In genomic region chr14:102509744-102510615, GRCh38 we compare ENCODE assay signal across 8 cellular contexts. TPM values are rescaled to one million over a fixed set of nuclear protein-coding genes. Genes with fewer than 3 reads are reported as not detected.
DNase-seq lines count a peak whose midpoint lies in the region; ATAC-seq, FAIRE-seq and TF ChIP-seq lines count a peak whose summit lies in the region.

A gene with protein sequence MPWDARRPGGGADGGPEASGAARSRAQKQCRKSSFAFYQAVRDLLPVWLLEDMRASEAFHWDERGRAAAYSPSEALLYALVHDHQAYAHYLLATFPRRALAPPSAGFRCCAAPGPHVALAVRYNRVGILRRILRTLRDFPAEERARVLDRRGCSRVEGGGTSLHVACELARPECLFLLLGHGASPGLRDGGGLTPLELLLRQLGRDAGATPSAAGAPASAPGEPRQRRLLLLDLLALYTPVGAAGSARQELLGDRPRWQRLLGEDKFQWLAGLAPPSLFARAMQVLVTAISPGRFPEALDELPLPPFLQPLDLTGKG (minus strand): TSS chr14:102509776. CDS start chr14:102507889, 1,887 bp downstream.

- peak within 1 kb of the TSS; percentile 91 for H3K4me2 ChIP-seq in HepG2 (ENCODE audit: low read depth, low read length)

- BruUV-seq in HepG2 (replicated peaks; lab: Mats Ljungman, UMichigan): no TSS peak

- DNase-seq in AG20443 (ENCODE audit: low spot score) (peak; percentile 98), GM19240 (ENCODE audit: insufficient read length, low spot score) (peak; percentile 98), NCI-H69 (lab: John Stamatoyannopoulos, UW) (peak; percentile 97), dermis blood vessel endothelial cell (peak; percentile 96), HepG2 (ENCODE audit: low spot score) (peak; percentile 85)
- DNase-seq in activated CD4-positive, alpha-beta T cell treated with anti-CD3 and anti-CD28 coated beads, Interleukin-2, amount 50 U/mL, for 48 hours: peak; percentile 93 to 95
- peak; percentile 90 to 95 for DNase-seq in stimulated activated CD4-positive, alpha-beta T cell treated with anti-CD3 and anti-CD28 coated beads, Interleukin-2, amount 100 ng/mL, for 24 hours

- POLR2A ChIA-PET in HepG2 (lab: Yijun Ruan, JAX): interaction anchor here (0.7 to 1.2 kb wide), 11 partner anchors 9 to 173 kb away, joined by 3 to 8 read pairs (median 3); no protein-coding TSS in a partner anchor

- H3K4me1 ChIP-seq in HepG2 (ENCODE audit: insufficient read depth, low read length): peaks cover 55% of the 10 kb centered on the region

- ATAC-seq in HG03442 (IDR thresholded peaks at IDR 0.05; ENCODE audit: unreplicated experiment) (peak; percentile 75), HepG2 (peak; percentile 62)

- TF ChIP-seq EP300 in HepG2 (IDR thresholded peaks at IDR 0.05; ENCODE audit: low read depth in 2 of 2, low read length in 2 of 2) (no peak), HepG2 (CRISPR knock-in tag; IDR thresholded peaks at IDR 0.05; ENCODE audit: borderline replicate concordance) (no peak)

- in situ Hi-C loops in HepG2 (cut with HindIII; ENCODE audit: extremely low pct_ligation_motif_present, low pct_unique_long_range_greater_than_20kb): no loop called here

- H2AFZ ChIP-seq in HepG2 (ENCODE audit: low read length): no peak within 1 kb of the TSS

- no peaks in the 10 kb centered on the region; a peak in 2 of 5 replicates for H3K27me3 ChIP-seq in HepG2 (ENCODE audit: control insufficient read depth in 1 of 2, insufficient read depth in 2 of 2, low read length in 2 of 2)

- no peak; a peak in 2 of 4 replicates for TF ChIP-seq POLR2A in HepG2 (IDR thresholded peaks at IDR 0.05; ENCODE audit: insufficient read depth in 1 of 2, low read depth in 2 of 2, low read length in 2 of 2)

- intact Hi-C loops in HepG2 (cut with micrococcal nuclease; ENCODE audit: unreplicated experiment): loop anchor here (2.0 kb wide), 1 partner anchor 67 kb away; no protein-coding TSS in a partner anchor

- H3K79me2 ChIP-seq in HepG2 (ENCODE audit: insufficient read depth, low read length): no peaks in the 10 kb centered on the region

- TF ChIP-seq CTCF in HepG2 (CRISPR knock-in tag; IDR thresholded peaks at IDR 0.05): peak; percentile 38

- peak within 1 kb of the TSS; percentile 80 for H3K9ac ChIP-seq in HepG2 (ENCODE audit: insufficient read depth, low read depth, low read length)

- H3K9me3 ChIP-seq in HepG2 (ENCODE audit: low read length): no peaks in the 10 kb centered on the region

- no peaks in the 10 kb centered on the region for H4K20me1 ChIP-seq in HepG2 (ENCODE audit: insufficient read depth, low read length)

- H3K4me3 ChIP-seq in HepG2 (replicated peaks in 1 of 3; ENCODE audit: insufficient read depth in 1 of 3, low read depth in 2 of 3, low read length in 3 of 3): peak within 1 kb of the TSS; percentile 67 to 90 (median 84)

- CTCF ChIA-PET in HepG2 (lab: Yijun Ruan, JAX; ENCODE audit: low intra/inter-chr PET ratio, low total read pairs): no interaction called here

- FAIRE-seq in HepG2 (lab: Jason Lieb, UNC): no peak

- peaks cover 3 to 4% of the 10 kb centered on the region in 2 experiments; a peak in 1 of 5 replicates for H3K36me3 ChIP-seq in HepG2 (replicated peaks in 1 of 2; ENCODE audit: control insufficient read depth in 1 of 2, insufficient read depth in 2 of 2, low read length in 2 of 2)

- peak within 1 kb of the TSS; percentile 80 for H3K27ac ChIP-seq in HepG2 (ENCODE audit: extremely low read length, insufficient read depth, low read length)

- WGBS in HepG2 (ENCODE audit: low lambda C conversion rate): 2% methylated on average over 7 of the region's 91 CpGs

- peak; percentile 26; the same call in 1 of the 2 replicates for TF ChIP-seq RAD21 in HepG2 (CRISPR knock-in tag; IDR thresholded peaks at IDR 0.05)

TF ChIP-seq in HepG2, 621 proteins besides CTCF, POLR2A, EP300 and RAD21 (continues in another document):
- TF ChIP-seq ZNF75D (CRISPR knock-in tag; IDR thresholded peaks at IDR 0.05; ENCODE audit: borderline replicate concordance) (no peak), ZNF720 (CRISPR knock-in tag; IDR thresholded peaks at IDR 0.05) (no peak), MTA3 (CRISPR knock-in tag; IDR thresholded peaks at IDR 0.05) (no peak), DMAP1 (CRISPR knock-in tag; IDR thresholded peaks at IDR 0.05) (peak; percentile 34; the same call in 1 of the 2 replicates), NRL (CRISPR knock-in tag; IDR thresholded peaks at IDR 0.05; ENCODE audit: borderline replicate concordance) (peak; percentile 81; the same call in 1 of the 2 replicates), KDM3A (CRISPR knock-in tag; IDR thresholded peaks at IDR 0.05; ENCODE audit: low read depth) (no peak), GABPB1 (CRISPR knock-in tag; IDR thresholded peaks at IDR 0.05) (peak; percentile 68; the same call in 1 of the 2 replicates), ERF (CRISPR knock-in tag; IDR thresholded peaks at IDR 0.05) (0 out of 2 replicates have a peak, but pooled peaks have one; percentile 55), ZNF382 (CRISPR knock-in tag; IDR thresholded peaks at IDR 0.05; ENCODE audit: borderline replicate concordance) (no peak), ZBTB25 (CRISPR knock-in tag; IDR thresholded peaks at IDR 0.05) (0 out of 2 replicates have a peak, but pooled peaks have one; percentile 42), POLR2AphosphoS5 (IDR thresholded peaks at IDR 0.05; ENCODE audit: low read depth, low read length) (peak; percentile 42; the same call in 1 of the 2 replicates), ZNF501 (CRISPR knock-in tag; IDR thresholded peaks at IDR 0.05) (no peak), ZNF10 (CRISPR knock-in tag; IDR thresholded peaks at IDR 0.05; ENCODE audit: borderline replicate concordance, low read depth) (no peak), KDM2A (CRISPR knock-in tag; IDR thresholded peaks at IDR 0.05; ENCODE audit: borderline replicate concordance, low read depth) (peak; percentile 60; the same call in 1 of the 2 replicates), ATAD3A (CRISPR knock-in tag; IDR thresholded peaks at IDR 0.05) (no peak)
- TF ChIP-seq, protein P1, sequence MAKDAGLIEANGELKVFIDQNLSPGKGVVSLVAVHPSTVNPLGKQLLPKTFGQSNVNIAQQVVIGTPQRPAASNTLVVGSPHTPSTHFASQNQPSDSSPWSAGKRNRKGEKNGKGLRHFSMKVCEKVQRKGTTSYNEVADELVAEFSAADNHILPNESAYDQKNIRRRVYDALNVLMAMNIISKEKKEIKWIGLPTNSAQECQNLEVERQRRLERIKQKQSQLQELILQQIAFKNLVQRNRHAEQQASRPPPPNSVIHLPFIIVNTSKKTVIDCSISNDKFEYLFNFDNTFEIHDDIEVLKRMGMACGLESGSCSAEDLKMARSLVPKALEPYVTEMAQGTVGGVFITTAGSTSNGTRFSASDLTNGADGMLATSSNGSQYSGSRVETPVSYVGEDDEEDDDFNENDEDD (CRISPR knock-in tag; IDR thresholded peaks at IDR 0.05; ENCODE audit: borderline replicate concordance): peak; percentile 52; the same call in 1 of the 2 replicates
- TF ChIP-seq, protein P2, sequence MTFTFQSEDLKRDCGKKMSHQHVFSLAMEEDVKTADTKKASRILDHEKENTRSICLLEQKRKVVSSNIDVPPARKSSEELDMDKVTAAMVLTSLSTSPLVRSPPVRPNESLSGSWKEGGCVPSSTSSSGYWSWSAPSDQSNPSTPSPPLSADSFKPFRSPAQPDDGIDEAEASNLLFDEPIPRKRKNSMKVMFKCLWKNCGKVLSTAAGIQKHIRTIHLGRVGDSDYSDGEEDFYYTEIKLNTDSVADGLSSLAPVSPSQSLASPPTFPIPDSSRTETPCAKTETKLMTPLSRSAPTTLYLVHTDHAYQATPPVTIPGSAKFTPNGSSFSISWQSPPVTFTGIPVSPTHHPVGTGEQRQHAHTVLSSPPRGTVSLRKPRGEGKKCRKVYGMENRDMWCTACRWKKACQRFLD (CRISPR knock-in tag; IDR thresholded peaks at IDR 0.05; ENCODE audit: borderline replicate concordance): no peak

RNA-seq across cellular contexts. Expression of the gene that starts here (rescaled TPM):
- total RNA-seq in dermis blood vessel endothelial cell (20.3 and 24.2 TPM in 2 replicates), HepG2 (2016; rRNA removed; fragmentation: Illumina TruSeq; extraction: Trizol) (5.7 and 10.0 TPM in 2 replicates)
- 14.3 and 16.0 TPM in 2 replicates for total RNA-seq in HepG2 (2016; cell fraction: cytosol; rRNA removed; fragmentation: Illumina TruSeq; extraction: Trizol; ENCODE audit: low read depth)
- 5.0 and 10.4 TPM in 2 replicates for total RNA-seq in HepG2 (2016; cell fraction: insoluble cytoplasmic fraction; rRNA removed; fragmentation: Illumina TruSeq; extraction: Trizol)
- 17.4 and 22.1 TPM in 2 replicates for total RNA-seq in HepG2 (2016; cell fraction: membrane; rRNA removed; fragmentation: Illumina TruSeq; extraction: Trizol)
- 10.0 and 10.9 TPM in 2 replicates for total RNA-seq in HepG2 (2016; cell fraction: nucleus; rRNA removed; fragmentation: Illumina TruSeq; extraction: Trizol)
- polyA plus RNA-seq in HepG2 (2011; rRNA removed): 15.0 and 23.2 TPM in 2 replicates
- polyA plus RNA-seq in HepG2 (2011; cell fraction: cytosol; rRNA removed): 15.5 and 27.2 TPM in 2 replicates
- polyA plus RNA-seq in HepG2 (2011; cell fraction: nucleus; rRNA removed): 167 and 168 TPM in 2 replicates
- 10.5 and 17.4 TPM in 2 replicates for polyA plus RNA-seq in HepG2 (2012)
- 15.9 and 17.0 TPM in 2 replicates for polyA plus RNA-seq in HepG2 (2016; cell fraction: cytosol; fragmentation: Illumina TruSeq; extraction: Trizol; ENCODE audit: low read depth)
- 5.9 and 6.8 TPM in 2 replicates for polyA plus RNA-seq in HepG2 (2016; cell fraction: insoluble cytoplasmic fraction; fragmentation: Illumina TruSeq; extraction: Trizol; ENCODE audit: low read depth)
- 15.7 and 16.1 TPM in 2 replicates for polyA plus RNA-seq in HepG2 (2016; cell fraction: membrane; fragmentation: Illumina TruSeq; extraction: Trizol; ENCODE audit: low read depth)
- 29.1 and 29.7 TPM in 2 replicates for polyA plus RNA-seq in HepG2 (2016; cell fraction: nucleus; fragmentation: Illumina TruSeq; extraction: Trizol; ENCODE audit: insufficient read depth, low read depth)
- polyA minus RNA-seq in HepG2 (2011; rRNA and poly(A)+ RNA removed; ENCODE audit: low replicate concordance): 16.4 and 20.4 TPM in 2 replicates
- 9.8 and 9.9 TPM in 2 replicates for polyA minus RNA-seq in HepG2 (2011; cell fraction: cytosol; rRNA and poly(A)+ RNA removed)
- polyA minus RNA-seq in HepG2 (2011; cell fraction: nucleus; rRNA and poly(A)+ RNA removed): 11.9 and 12.4 TPM in 2 replicates

Comparison
In these comparisons a context has a peak if more than half of its experiments do, and no peak if none do; other contexts are left out.
1. Peak in every context shown above with its lines: DNase-seq, ATAC-seq, H3K4me3 ChIP-seq and H3K27ac ChIP-seq.